ENCODE assay signal across 15 cellular contexts in the genomic region with DNA sequence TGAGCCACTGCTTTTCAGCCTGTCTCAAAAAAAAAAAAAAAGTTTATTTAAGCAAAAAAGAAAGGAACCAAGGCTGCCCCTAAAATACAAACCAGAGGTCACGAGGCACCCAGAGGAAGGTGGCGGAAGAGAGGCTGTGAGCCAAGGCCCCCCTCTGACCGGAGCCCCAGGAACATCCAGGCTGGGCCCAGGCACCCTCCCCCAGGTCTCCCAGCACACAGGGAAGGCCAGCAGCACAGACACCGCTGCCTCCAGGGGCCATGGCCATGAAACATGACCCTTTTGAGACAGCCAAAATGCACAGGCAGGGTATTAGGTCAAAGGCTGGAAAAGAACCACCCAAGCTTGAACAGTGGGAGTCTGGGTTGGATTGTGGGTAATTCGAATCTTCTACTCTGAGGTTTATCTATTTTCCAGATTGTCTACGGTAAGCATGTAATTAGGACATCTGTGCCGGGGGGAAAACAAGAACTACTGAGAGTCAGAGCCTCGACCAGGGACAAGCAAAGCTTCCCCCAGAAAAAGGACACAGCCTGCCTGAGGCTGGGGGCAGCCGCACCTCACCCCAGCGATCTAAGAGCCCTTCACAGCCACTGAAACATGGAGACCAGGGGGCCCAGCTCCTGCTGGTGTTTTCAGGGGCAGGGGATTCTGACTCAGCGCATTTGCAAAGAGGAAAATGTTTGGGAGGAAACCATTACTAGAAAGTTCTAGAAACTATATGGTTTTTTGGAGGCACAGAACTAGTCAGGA. TPM values are rescaled to one million over a fixed set of nuclear protein-coding genes. Genes with fewer than 3 reads are reported as not detected.
DNase-seq lines count a peak whose midpoint lies in the region; ATAC-seq and TF ChIP-seq lines count a peak whose summit lies in the region.
"Had no signal": no experiment of that assay in that cellular context is flagged by ENCODE, and none has a peak within 500 bp of the region (broad histone marks: within the 10 kb centered on the region; RNA-seq: fewer than 3 reads in every experiment).

No MANE protein-coding gene starts in this region.

- no peak for TF ChIP-seq CTCF in RWPE1 (conservative IDR thresholded peaks at IDR 0.05; ENCODE audit: low read depth)
- no peak for TF ChIP-seq CTCF in hepatocyte (IDR thresholded peaks at IDR 0.05; ENCODE audit: poor library complexity)
- no peak for TF ChIP-seq CTCF in osteoblast (IDR thresholded peaks at IDR 0.05; ENCODE audit: extremely low read depth, low read depth, low read length)

- no peaks in the 10 kb centered on the region for H3K9me2 ChIP-seq in hepatocyte (replicated peaks; ENCODE audit: insufficient read depth)

- no peak overlapping the region for H2AFZ ChIP-seq in hepatocyte
- no peak overlapping the region for H2AFZ ChIP-seq in osteoblast (ENCODE audit: low read length)

- no peak overlapping the region for H3K27ac ChIP-seq in CD4-positive, CD25-positive, alpha-beta regulatory T cell (ENCODE audit: insufficient read depth, low read length, poor library complexity, severe bottlenecking)
- H3K27ac ChIP-seq in RWPE1: peak overlapping the region; percentile 64
- peak overlapping the region; percentile 43 for H3K27ac ChIP-seq in hepatocyte
- no peak overlapping the region for H3K27ac ChIP-seq in osteoblast (ENCODE audit: low read depth, low read length)

- WGBS in hepatocyte (ENCODE audit: low lambda C conversion rate, missing lambda C conversion rate): 71% methylated on average over 11 of the region's 11 CpGs

- CTCF ChIA-PET in RWPE1 (lab: Yijun Ruan, JAX): interaction anchor here (0.5 kb wide), 1 partner anchor 513 kb away, joined by 3 read pairs; no protein-coding TSS in a partner anchor

- no peaks in the 10 kb centered on the region for H3K27me3 ChIP-seq in CD4-positive, CD25-positive, alpha-beta regulatory T cell (ENCODE audit: control insufficient read depth, insufficient read depth, low read length)
- H3K27me3 ChIP-seq in hepatocyte (no peaks in the 10 kb centered on the region), osteoblast (ENCODE audit: insufficient read depth, low read length) (no peaks in the 10 kb centered on the region)
- H3K27me3 ChIP-seq: pancreas had no signal

- H3K4me1 Mint-ChIP-seq in CD4-positive, CD25-positive, alpha-beta regulatory T cell: peaks cover 0 to 11% (median 8%) of the 10 kb centered on the region in 4 donors

- peak overlapping the region in 2 of 3 donors; percentile 75 to 76 for H3K27ac Mint-ChIP-seq in CD4-positive, CD25-positive, alpha-beta regulatory T cell
- H3K27ac Mint-ChIP-seq: B cell had no signal

- no peak for DNase-seq in CD4-positive, CD25-positive, alpha-beta regulatory T cell
- DNase-seq in RWPE1 (ENCODE audit: low spot score): no peak
- no peak for DNase-seq in hepatocyte (ENCODE audit: low spot score)
- DNase-seq in osteoblast (ENCODE audit: insufficient read length, low spot score, missing footprints): peak; percentile 83
- no peak for DNase-seq in stimulated activated CD4-positive, alpha-beta T cell treated with anti-CD3 and anti-CD28 coated beads, Interleukin-12 subunit alpha, Interleukin-12 subunit beta, amount 100 ng/mL, for 4 hours
- DNase-seq in NCI-H2196 (lab: John Stamatoyannopoulos, UW; ENCODE audit: unreplicated experiment): no peak
- DNase-seq in NCI-H446 (lab: John Stamatoyannopoulos, UW): no peak
- DNase-seq: kidney glomerular epithelial cell, NCI-H1092 treated with DMSO at 0.1 percent for 48 hours, NCI-H524, pancreas, SIG-M5 had no signal

- no peaks in the 10 kb centered on the region for H3K36me3 Mint-ChIP-seq in CD4-positive, CD25-positive, alpha-beta regulatory T cell

- POLR2A ChIA-PET in RWPE1 (lab: Yijun Ruan, JAX; ENCODE audit: low non-redundant PET): no interaction called here

- peak overlapping the region in 3 of 4 donors; percentile 10 to 79 (median 11) for H3K4me3 Mint-ChIP-seq in CD4-positive, CD25-positive, alpha-beta regulatory T cell
- H3K4me3 Mint-ChIP-seq: B cell had no signal

- H3K79me2 ChIP-seq in hepatocyte: no peaks in the 10 kb centered on the region
- H3K79me2 ChIP-seq in osteoblast (ENCODE audit: insufficient read depth, low read length): no peaks in the 10 kb centered on the region

- no peak overlapping the region for H3K4me3 ChIP-seq in CD4-positive, CD25-positive, alpha-beta regulatory T cell (ENCODE audit: low read depth, low read length)
- H3K4me3 ChIP-seq in hepatocyte (no peak overlapping the region), osteoblast (ENCODE audit: insufficient read depth, low read length) (no peak overlapping the region)
- H3K4me3 ChIP-seq: HAP-1, pancreas had no signal

- no peaks in the 10 kb centered on the region for H4K20me1 ChIP-seq in hepatocyte (ENCODE audit: insufficient read depth, poor library complexity, severe bottlenecking)
- H4K20me1 ChIP-seq in osteoblast (ENCODE audit: insufficient read depth, low read length): no peaks in the 10 kb centered on the region

- no peaks in the 10 kb centered on the region for H3K9me3 ChIP-seq in CD4-positive, CD25-positive, alpha-beta regulatory T cell (ENCODE audit: control insufficient read depth in 2 of 2, low read length in 2 of 2)
- H3K9me3 ChIP-seq in hepatocyte (ENCODE audit: low read depth): no peaks in the 10 kb centered on the region
- H3K9me3 ChIP-seq in osteoblast (ENCODE audit: low read depth, low read length): no peaks in the 10 kb centered on the region
- H3K9me3 ChIP-seq: HAP-1, pancreas had no signal

- no peaks in the 10 kb centered on the region for H3K9me3 Mint-ChIP-seq in CD4-positive, CD25-positive, alpha-beta regulatory T cell

- peaks cover 5% of the 10 kb centered on the region for H3K27me3 Mint-ChIP-seq in CD4-positive, CD25-positive, alpha-beta regulatory T cell
- H3K27me3 Mint-ChIP-seq: B cell had no signal

- ATAC-seq in CD4-positive, CD25-positive, alpha-beta regulatory T cell (ENCODE audit: low read depth in 2 of 2): no peak
- ATAC-seq in HG02759 (IDR thresholded peaks at IDR 0.05; ENCODE audit: unreplicated experiment): no peak

- H3K4me2 ChIP-seq in hepatocyte: no peak overlapping the region
- H3K4me2 ChIP-seq in osteoblast (ENCODE audit: insufficient read depth, low read length): no peak overlapping the region

- H3K36me3 ChIP-seq in CD4-positive, CD25-positive, alpha-beta regulatory T cell (ENCODE audit: control insufficient read depth, insufficient read depth, low read length): no peaks in the 10 kb centered on the region
- H3K36me3 ChIP-seq in hepatocyte (replicated peaks; ENCODE audit: insufficient read depth, low read depth) (no peaks in the 10 kb centered on the region), osteoblast (ENCODE audit: insufficient read depth, low read length) (no peaks in the 10 kb centered on the region)
- H3K36me3 ChIP-seq: HAP-1, pancreas had no signal

- H3K4me1 ChIP-seq in CD4-positive, CD25-positive, alpha-beta regulatory T cell (ENCODE audit: control insufficient read depth, insufficient read depth, low read length, poor library complexity, severe bottlenecking): peaks cover 6% of the 10 kb centered on the region
- H3K4me1 ChIP-seq in hepatocyte (ENCODE audit: insufficient read depth) (peaks cover 9% of the 10 kb centered on the region), osteoblast (ENCODE audit: insufficient read depth, low read length) (peaks cover 12% of the 10 kb centered on the region)
- H3K4me1 ChIP-seq: HAP-1, pancreas had no signal

RNA-seq across cellular contexts. Expression of gene PEX11G, which starts 8.4 kb away (rescaled TPM):
- not detected for total RNA-seq in CD4-positive, CD25-positive, alpha-beta regulatory T cell
- 1 to 10 TPM in 2 of 4 donors, under 1 TPM in 2; 0.23 to 1.5 (median 0.76) TPM for polyA plus RNA-seq in CD4-positive, CD25-positive, alpha-beta regulatory T cell
- total RNA-seq in hepatocyte (4.1 and 6.2 TPM in 2 replicates), osteoblast (2.9 and 4.1 TPM in 2 replicates)
- 10.3 and 10.6 TPM in 2 replicates for polyA plus RNA-seq in hepatocyte

RNA-seq across cellular contexts. Expression of gene ZNF358, which starts 35.5 kb away (rescaled TPM):
- 0.30 TPM for total RNA-seq in CD4-positive, CD25-positive, alpha-beta regulatory T cell
- under 1 TPM in 3 of 4 donors, not detected in 1; 0.11 to 0.24 (median 0.21) TPM for polyA plus RNA-seq in CD4-positive, CD25-positive, alpha-beta regulatory T cell
- 39.9 and 44.1 TPM in 2 replicates for total RNA-seq in hepatocyte
- polyA plus RNA-seq in hepatocyte: 37.8 and 43.4 TPM in 2 replicates
- 25.0 and 26.1 TPM in 2 replicates for total RNA-seq in osteoblast

RNA-seq across cellular contexts. Expression of gene MCOLN1, which starts 42.0 kb away (rescaled TPM):
- 12.3 TPM for total RNA-seq in CD4-positive, CD25-positive, alpha-beta regulatory T cell
- 10 to 100 TPM in 2 of 4 donors, 1 to 10 TPM in 2; 8.6 to 15.2 (median 10.3) TPM for polyA plus RNA-seq in CD4-positive, CD25-positive, alpha-beta regulatory T cell
- total RNA-seq in hepatocyte (15.5 and 19.0 TPM in 2 replicates), osteoblast (16.6 and 21.2 TPM in 2 replicates)
- 55.5 and 60.5 TPM in 2 replicates for polyA plus RNA-seq in hepatocyte

RNA-seq across cellular contexts. Expression of gene PNPLA6, which starts 55.1 kb away (rescaled TPM):
- 106 TPM for total RNA-seq in CD4-positive, CD25-positive, alpha-beta regulatory T cell
- polyA plus RNA-seq in CD4-positive, CD25-positive, alpha-beta regulatory T cell: 1 to 10 TPM; 6.6 to 9.2 (median 7.2) TPM
- total RNA-seq in hepatocyte (39.9 and 43.0 TPM in 2 replicates), osteoblast (75.1 and 83.6 TPM in 2 replicates)
- 49.7 and 50.5 TPM in 2 replicates for polyA plus RNA-seq in hepatocyte

Comparison
In these comparisons a context has a peak if more than half of its experiments do, and no peak if none do; other contexts are left out.
1. H3K27ac ChIP-seq: peak in RWPE1 (single experiment) and hepatocyte (single experiment); none in CD4-positive, CD25-positive, alpha-beta regulatory T cell (single experiment) and osteoblast (single experiment).
2. RNA of gene ZNF358, which starts 35.5 kb away (total RNA-seq): 39.9 to 44.1 TPM in hepatocyte and 25.0 to 26.1 TPM in osteoblast; 0.30 TPM in CD4-positive, CD25-positive, alpha-beta regulatory T cell (single experiment); every median in the first group is over 10 times any median in the second.